13 cellular contexts compared by ENCODE assay signal in genomic region chr11:69546735-69547370, GRCh38.
DNase-seq lines count a peak whose midpoint lies in the region; ATAC-seq and TF ChIP-seq lines count a peak whose summit lies in the region.
"Had no signal": no experiment of that assay in that cellular context is flagged by ENCODE, and none has a peak within 500 bp of the region (broad histone marks: within the 10 kb centered on the region; RNA-seq: fewer than 3 reads in every experiment).

No MANE protein-coding gene starts in this region.

- no peak for DNase-seq in activated CD4-positive, CD25-positive, alpha-beta regulatory T cell (lab: John Stamatoyannopoulos, UW)
- peak; percentile 55 for DNase-seq in MM.1S
- peak; percentile 17 for DNase-seq in coronary artery (ENCODE audit: low spot score)
- DNase-seq in stimulated activated CD8-positive, alpha-beta memory T cell treated with anti-CD3 and anti-CD28 coated beads, Interleukin-15, amount 100 ng/mL, for 48 hours (ENCODE audit: low read depth in 2 of 2): peak; percentile 21 to 66
- no peak for DNase-seq in NCI-H2029 (lab: John Stamatoyannopoulos, UW)
- DNase-seq: foreskin fibroblast, NCI-H446 treated with DMSO at 0.1 percent for 48 hours had no signal

- H3K9me2 ChIP-seq in MM.1S (replicated peaks; ENCODE audit: insufficient read depth, low read length): no peaks in the 10 kb centered on the region

- H3K79me2 ChIP-seq in MM.1S (ENCODE audit: low read length): no peaks in the 10 kb centered on the region

- H3F3A ChIP-seq in MM.1S (ENCODE audit: insufficient read depth, low read length): no peaks in the 10 kb centered on the region

- H3K4me1 ChIP-seq in MM.1S (ENCODE audit: low read length): peaks cover 5% of the 10 kb centered on the region; the same call in 1 of the 2 replicates

- peaks cover 36% of the 10 kb centered on the region for H3K27me3 ChIP-seq in MM.1S (replicated peaks; ENCODE audit: insufficient read depth, low read length)
- H3K27me3 ChIP-seq: suprapubic skin had no signal

- H3K27ac ChIP-seq in MM.1S (ENCODE audit: low read length) (no peak overlapping the region), coronary artery (no peak overlapping the region)
- H3K27ac ChIP-seq: 22Rv1, dorsolateral prefrontal cortex, suprapubic skin had no signal

- peak overlapping the region; percentile 16; the same call in 1 of the 2 replicates for H2AFZ ChIP-seq in MM.1S (ENCODE audit: low read length)

- peak overlapping the region; percentile 43 for H3K4me3 ChIP-seq in MM.1S (ENCODE audit: low read length)
- no peak overlapping the region for H3K4me3 ChIP-seq in coronary artery
- H3K4me3 ChIP-seq: dorsolateral prefrontal cortex, suprapubic skin had no signal

- peak overlapping the region; percentile 88 for H3K4me2 ChIP-seq in MM.1S (ENCODE audit: low read depth, low read length)

- no peaks in the 10 kb centered on the region for H4K20me1 ChIP-seq in MM.1S (ENCODE audit: insufficient read depth, low read length)

- TF ChIP-seq CTCF in MM.1S (IDR thresholded peaks at IDR 0.05; ENCODE audit: low read length): peak; percentile 31
- no peak for TF ChIP-seq CTCF in coronary artery (IDR thresholded peaks at IDR 0.05)

- H3K9ac ChIP-seq in MM.1S (ENCODE audit: low read length): no peak overlapping the region

- peak; percentile 74 to 77 for ATAC-seq in activated CD4-positive, CD25-positive, alpha-beta regulatory T cell treated with anti-CD3 and anti-CD28 coated beads, Interleukin-2, amount 50 U/mL, for 24 hours
- ATAC-seq in HG02981 (IDR thresholded peaks at IDR 0.05; ENCODE audit: unreplicated experiment) (no peak), HG03565 (IDR thresholded peaks at IDR 0.05; ENCODE audit: unreplicated experiment) (no peak)

- H3K9me3 ChIP-seq in MM.1S (replicated peaks; ENCODE audit: insufficient read depth, low read length): no peaks in the 10 kb centered on the region

- no peaks in the 10 kb centered on the region for H3K36me3 ChIP-seq in MM.1S (replicated peaks; ENCODE audit: insufficient read depth, low read length)
- H3K36me3 ChIP-seq: suprapubic skin had no signal

Comparison
In these comparisons a context has a peak if more than half of its experiments do, and no peak if none do; other contexts are left out.
1. ATAC-seq: peak in activated CD4-positive, CD25-positive, alpha-beta regulatory T cell treated with anti-CD3 and anti-CD28 coated beads, Interleukin-2, amount 50 U/mL, for 24 hours (2 of 2); none in HG02981 (single experiment) and HG03565 (single experiment).
2. DNase-seq: peak in MM.1S (single experiment), coronary artery (single experiment) and stimulated activated CD8-positive, alpha-beta memory T cell treated with anti-CD3 and anti-CD28 coated beads, Interleukin-15, amount 100 ng/mL, for 48 hours (2 of 2); none in activated CD4-positive, CD25-positive, alpha-beta regulatory T cell (0 of 4) and NCI-H2029 (single experiment).